Comparison of ENCODE assay signal across 8 cellular contexts in the genomic region with DNA sequence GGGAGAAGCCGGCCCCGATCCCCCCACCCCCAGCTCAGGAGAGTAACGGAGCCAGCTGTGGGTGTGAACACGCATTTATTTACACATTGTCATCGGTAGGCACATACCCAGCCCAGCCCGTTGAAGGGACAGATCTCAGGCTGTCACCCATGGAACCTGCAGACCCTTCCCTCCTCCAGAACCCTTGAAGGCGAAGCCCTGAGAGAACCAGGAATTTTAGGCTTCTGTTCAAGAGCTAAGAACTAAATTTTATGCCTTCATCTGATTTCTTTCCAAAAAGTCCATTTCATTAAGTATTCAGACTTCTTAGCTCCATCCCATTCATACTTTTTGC. TPM values are rescaled to one million over a fixed set of nuclear protein-coding genes. Genes with fewer than 3 reads are reported as not detected.
DNase-seq lines count a peak whose midpoint lies in the region; ATAC-seq and TF ChIP-seq lines count a peak whose summit lies in the region.

No MANE protein-coding gene starts in this region.

- H3K27ac Mint-ChIP-seq in activated CD4-positive, alpha-beta memory T cell treated with anti-CD3 and anti-CD28 coated beads for 36 hours, result peak overlapping the region; percentile 85

- ATAC-seq in HG03521 (IDR thresholded peaks at IDR 0.05; ENCODE audit: unreplicated experiment), result no peak

- H3K27me3 ChIP-seq in cardiac muscle cell (no peaks in the 10 kb centered on the region), iPS-20b (ENCODE audit: insufficient read depth, low read length) (peaks cover 9% of the 10 kb centered on the region; the same call in 1 of the 2 replicates), tibial artery (no peaks in the 10 kb centered on the region)

- H3K4me1 ChIP-seq in cardiac muscle cell (ENCODE audit: low read depth) (peaks cover 14% of the 10 kb centered on the region), iPS-20b (ENCODE audit: insufficient read depth, low read length) (peaks cover 5% of the 10 kb centered on the region; the same call in 1 of the 2 replicates), tibial artery (peaks cover 12 to 40% (median 33%) of the 10 kb centered on the region in 4 donors)

- intact Hi-C loops in cardiac septum (cut with DNase I), result loop anchor here (5.0 kb wide), 1 partner anchor 42 kb away; no protein-coding TSS in a partner anchor
- intact Hi-C loops in activated CD4-positive, alpha-beta memory T cell treated with anti-CD3 and anti-CD28 coated beads for 36 hours (cut with micrococcal nuclease), result loop anchor here (1.0 to 5.0 kb wide), 4 partner anchors 33 to 498 kb away; partner anchors contain the start of genes RAB1B and RCE1
- intact Hi-C loops in tibial artery (cut with DNase I; ENCODE audit: low total_unique reads), result loop anchor here (5.0 kb wide), 1 partner anchor 33 kb away; no protein-coding TSS in a partner anchor

- DNase-seq in cardiac muscle cell (ENCODE audit: low read depth in 1 of 2, low spot score in 1 of 2) (no peak), cardiac septum (ENCODE audit: low spot score) (no peak), tibial artery (no peak), NCI-H2196 treated with DMSO at 0.1 percent for 48 hours (lab: John Stamatoyannopoulos, UW; ENCODE audit: unreplicated experiment) (no peak)
- no peak for DNase-seq in activated CD4-positive, alpha-beta memory T cell treated with anti-CD3 and anti-CD28 coated beads for 36 hours
- no peak for DNase-seq in stimulated activated CD4-positive, alpha-beta T cell treated with anti-CD3 and anti-CD28 coated beads, Interleukin-15, amount 100 ng/mL, for 24 hours

- CTCF ChIA-PET in activated CD4-positive, alpha-beta memory T cell treated with anti-CD3 and anti-CD28 coated beads for 36 hours (lab: Charles Lee), result interaction anchor here (0.7 to 3.5 kb wide), 5 partner anchors 19 to 93 kb away, joined by 3 to 33 read pairs (median 8); partner anchors contain the start of gene MRPL11

- H3K36me3 ChIP-seq in cardiac muscle cell, result peaks cover 10% of the 10 kb centered on the region
- H3K36me3 ChIP-seq in iPS-20b (ENCODE audit: insufficient read depth, low read depth, low read length), result peaks cover 20% of the 10 kb centered on the region
- H3K36me3 ChIP-seq in tibial artery, result peaks cover 14 to 25% (median 17%) of the 10 kb centered on the region in 3 donors

- POLR2A ChIA-PET in activated CD4-positive, alpha-beta memory T cell treated with anti-CD3 and anti-CD28 coated beads for 36 hours (lab: Charles Lee), result interaction anchor here (0.5 to 1.5 kb wide), 4 partner anchors 33 to 1421 kb away, joined by 3 to 6 read pairs (median 4); no protein-coding TSS in a partner anchor

- peaks cover 3% of the 10 kb centered on the region for H3K27me3 Mint-ChIP-seq in activated CD4-positive, alpha-beta memory T cell treated with anti-CD3 and anti-CD28 coated beads for 36 hours

- H3K27ac ChIP-seq in cardiac muscle cell, result peak overlapping the region; percentile 85
- no peak overlapping the region for H3K27ac ChIP-seq in iPS-20b (ENCODE audit: low read length)
- H3K27ac ChIP-seq in tibial artery, result peak overlapping the region; percentile 87 to 98

- peaks cover 2% of the 10 kb centered on the region for H3K9me3 Mint-ChIP-seq in activated CD4-positive, alpha-beta memory T cell treated with anti-CD3 and anti-CD28 coated beads for 36 hours

- peak overlapping the region; percentile 87; the same call in 1 of the 2 replicates for H3K9ac ChIP-seq in iPS-20b (ENCODE audit: low read depth, low read length)

- H3K9me3 ChIP-seq in cardiac muscle cell (ENCODE audit: low read depth), result no peaks in the 10 kb centered on the region
- H3K9me3 ChIP-seq in iPS-20b (ENCODE audit: insufficient read depth, low read depth, low read length), result no peaks in the 10 kb centered on the region
- no peaks in the 10 kb centered on the region for H3K9me3 ChIP-seq in tibial artery

- H3K4me1 Mint-ChIP-seq in activated CD4-positive, alpha-beta memory T cell treated with anti-CD3 and anti-CD28 coated beads for 36 hours (ENCODE audit: low read depth), result peaks cover 50% of the 10 kb centered on the region

- H3K4me3 Mint-ChIP-seq in activated CD4-positive, alpha-beta memory T cell treated with anti-CD3 and anti-CD28 coated beads for 36 hours, result peak overlapping the region; percentile 94

- H3K36me3 Mint-ChIP-seq in activated CD4-positive, alpha-beta memory T cell treated with anti-CD3 and anti-CD28 coated beads for 36 hours, result peaks cover 13% of the 10 kb centered on the region

- no peak for TF ChIP-seq CTCF in cardiac muscle cell (IDR thresholded peaks at IDR 0.05; ENCODE audit: low read depth, low read length)
- TF ChIP-seq CTCF in tibial artery (IDR thresholded peaks at IDR 0.05), result no peak

- H3K4me3 ChIP-seq in cardiac muscle cell (peak overlapping the region; percentile 70), iPS-20b (ENCODE audit: low read length) (peak overlapping the region; percentile 90), tibial artery (peak overlapping the region; percentile 92 to 95)

RNA-seq across cellular contexts. Expression of gene BRMS1, which starts 0.4 kb away (rescaled TPM):
- total RNA-seq in cardiac muscle cell (29.3 and 33.2 TPM in 2 replicates), cardiac septum (14.6 TPM)
- polyA plus RNA-seq in cardiac muscle cell, result 33.8 and 37.3 TPM in 2 replicates
- 10 to 100 TPM; 29.3 to 31.2 TPM for total RNA-seq in activated CD4-positive, alpha-beta memory T cell treated with anti-CD3 and anti-CD28 coated beads for 36 hours

RNA-seq across cellular contexts. Expression of gene B4GAT1, which starts 2.1 kb away (rescaled TPM):
- total RNA-seq in cardiac muscle cell (138 and 194 TPM in 2 replicates), cardiac septum (31.6 TPM)
- 129 and 174 TPM in 2 replicates for polyA plus RNA-seq in cardiac muscle cell
- 1 to 10 TPM; 8.2 to 8.3 TPM for total RNA-seq in activated CD4-positive, alpha-beta memory T cell treated with anti-CD3 and anti-CD28 coated beads for 36 hours

RNA-seq across cellular contexts. Expression of gene RIN1, which starts 9.0 kb away (rescaled TPM):
- total RNA-seq in cardiac muscle cell, result 4.9 and 9.4 TPM in 2 replicates
- 1.9 and 4.8 TPM in 2 replicates for polyA plus RNA-seq in cardiac muscle cell
- 2.2 TPM for total RNA-seq in cardiac septum
- total RNA-seq in activated CD4-positive, alpha-beta memory T cell treated with anti-CD3 and anti-CD28 coated beads for 36 hours, result 1 to 10 TPM; 1.0 to 1.6 TPM

RNA-seq across cellular contexts. Expression of gene SLC29A2, which starts 26.3 kb away (rescaled TPM):
- 30.2 and 36.8 TPM in 2 replicates for total RNA-seq in cardiac muscle cell
- polyA plus RNA-seq in cardiac muscle cell, result 32.6 and 50.2 TPM in 2 replicates
- 8.8 TPM for total RNA-seq in cardiac septum
- total RNA-seq in activated CD4-positive, alpha-beta memory T cell treated with anti-CD3 and anti-CD28 coated beads for 36 hours, result 10 to 100 TPM; 10.3 to 10.6 TPM

RNA-seq across cellular contexts. Expression of gene CD248, which starts 28.4 kb away (rescaled TPM):
- total RNA-seq in cardiac muscle cell (7.9 and 11.4 TPM in 2 replicates), cardiac septum (9.7 TPM)
- polyA plus RNA-seq in cardiac muscle cell, result 20.2 and 31.2 TPM in 2 replicates
- total RNA-seq in activated CD4-positive, alpha-beta memory T cell treated with anti-CD3 and anti-CD28 coated beads for 36 hours, result not detected
